ENCODE assay signal across 8 cellular contexts in genomic region chr19:14347999-14348889, GRCh38. TPM values are rescaled to one million over a fixed set of nuclear protein-coding genes. Genes with fewer than 3 reads are reported as not detected.
DNase-seq lines count a peak whose midpoint lies in the region; ATAC-seq and TF ChIP-seq lines count a peak whose summit lies in the region.

No MANE protein-coding gene starts in this region.

- H3K36me3 Mint-ChIP-seq in endodermal cell (ENCODE audit: low read depth) = no peaks in the 10 kb centered on the region

- H3K27me3 ChIP-seq in endodermal cell (ENCODE audit: control insufficient read depth, insufficient read depth, low read length, poor library complexity, severe bottlenecking) (no peaks in the 10 kb centered on the region), subcutaneous abdominal adipose tissue (ENCODE audit: control insufficient read depth in 5 of 5, insufficient read depth in 4 of 5, low read length in 5 of 5) (peaks cover 0 to 6% (median 3%) of the 10 kb centered on the region in 5 donors)

- no peak overlapping the region for H3K27ac Mint-ChIP-seq in endodermal cell

- H3K27me3 Mint-ChIP-seq in endodermal cell (ENCODE audit: insufficient read depth) = peaks cover 8% of the 10 kb centered on the region

- H3K27ac ChIP-seq in endodermal cell (ENCODE audit: low read depth, low read length) = no peak overlapping the region
- H3K27ac ChIP-seq in subcutaneous abdominal adipose tissue (ENCODE audit: low read depth, low read length) = no peak overlapping the region

- no peaks in the 10 kb centered on the region for H3K4me1 ChIP-seq in endodermal cell (ENCODE audit: control insufficient read depth, insufficient read depth, low read length)
- peaks cover 0 to 13% (median 5%) of the 10 kb centered on the region in 5 donors for H3K4me1 ChIP-seq in subcutaneous abdominal adipose tissue (ENCODE audit: control insufficient read depth in 5 of 5, insufficient read depth in 5 of 5, low read length in 5 of 5)

- H3K4me3 ChIP-seq in endodermal cell (ENCODE audit: low read length) = no peak overlapping the region
- H3K4me3 ChIP-seq in subcutaneous abdominal adipose tissue (ENCODE audit: low read depth in 1 of 5, low read length in 5 of 5) = peak overlapping the region; percentile 44 to 60 (median 55)

- TF ChIP-seq CTCF in endodermal cell (conservative IDR thresholded peaks at IDR 0.05) = peak; percentile 97

- DNase-seq in NCI-H1436 (lab: John Stamatoyannopoulos, UW) (peak; percentile 24), NCI-H1436 treated with DMSO at 0.1 percent for 48 hours (lab: John Stamatoyannopoulos, UW) (no peak), NCI-H128 (lab: John Stamatoyannopoulos, UW; ENCODE audit: unreplicated experiment) (peak; percentile 3), endodermal cell (peak; percentile 90), myocyte (ENCODE audit: low read depth) (peak; percentile 45)
- DNase-seq in activated CD8-positive, alpha-beta memory T cell treated with anti-CD3 and anti-CD28 coated beads for 48 hours (ENCODE audit: low read depth in 2 of 3, low spot score in 2 of 3) = peak in 2 of 3 experiments; percentile 41 to 74

- H3K9ac ChIP-seq in endodermal cell (ENCODE audit: extremely low read depth, low read length, poor library complexity, severe bottlenecking) (no peak overlapping the region), subcutaneous abdominal adipose tissue (ENCODE audit: low read length in 5 of 5) (peak overlapping the region in 1 of 5 donors; percentile 62)

- H3K9me3 ChIP-seq in endodermal cell (ENCODE audit: control insufficient read depth, low read length) (no peaks in the 10 kb centered on the region), subcutaneous abdominal adipose tissue (ENCODE audit: control insufficient read depth in 5 of 5, low read length in 5 of 5) (no peaks in the 10 kb centered on the region)

- H3K9me3 Mint-ChIP-seq in endodermal cell = peaks cover 1% of the 10 kb centered on the region

- 30 to 43% methylated on average over 24 to 36 of the region's 36 CpGs for WGBS in endodermal cell (ENCODE audit: insufficient coverage in 1 of 2, insufficient read length in 1 of 2), 2 experiments

- peak overlapping the region; percentile 33 for H3K4me3 Mint-ChIP-seq in endodermal cell

- H3K4me1 Mint-ChIP-seq in endodermal cell = no peaks in the 10 kb centered on the region

- H3K36me3 ChIP-seq in endodermal cell (ENCODE audit: control insufficient read depth, insufficient read depth, low read length) = no peaks in the 10 kb centered on the region
- H3K36me3 ChIP-seq in subcutaneous abdominal adipose tissue (ENCODE audit: control insufficient read depth in 5 of 5, insufficient read depth in 5 of 5, low read length in 5 of 5) = no peaks in the 10 kb centered on the region

- no peak for ATAC-seq in HG03571 (IDR thresholded peaks at IDR 0.05; ENCODE audit: unreplicated experiment)

RNA-seq across cellular contexts. Expression of gene ADGRE5, which starts 33.0 kb away (rescaled TPM):
- total RNA-seq in endodermal cell (1 to 10 TPM in 1 of 2 donors, under 1 TPM in 1; 0.60 to 1.2 TPM), myocyte (32.5 and 85.6 TPM in 2 replicates)
- polyA plus RNA-seq in endodermal cell (2013, experiment 1 of 2) = 2.8 TPM
- polyA plus RNA-seq in endodermal cell (2013, experiment 2 of 2) = 2.3 TPM
- 73.3 TPM for polyA plus RNA-seq in myocyte (2012)

Comparison
In these comparisons a context has a peak if more than half of its experiments do, and no peak if none do; other contexts are left out.
1. RNA of gene ADGRE5, which starts 33.0 kb away (total RNA-seq): 32.5 to 85.6 TPM in myocyte; 0.60 to 1.2 TPM in endodermal cell; every median in the first group is over 10 times any median in the second.